ENCODE assay signal across 22 cellular contexts in genomic region chr4:56310401-56310800, GRCh38.
"Had no signal": no experiment of that assay in that cellular context is flagged by ENCODE, and none has a peak within 500 bp of the region (broad histone marks: within the 10 kb centered on the region; RNA-seq: fewer than 3 reads in every experiment).

No MANE protein-coding gene starts in this region.

- H3K27ac Mint-ChIP-seq: activated CD4-positive, alpha-beta memory T cell treated with anti-CD3 and anti-CD28 coated beads for 36 hours; activated CD4-positive, alpha-beta T cell treated with anti-CD3 and anti-CD28 coated beads, Interleukin-2, amount 10 ng/mL, durations not matched to agents 24 days and 14 days; activated naive CD8-positive, alpha-beta T cell treated with anti-CD3 and anti-CD28 coated beads, Interleukin-2, amount 50 U/mL, for 24 hours; activated T-helper 2 cell treated with anti-CD3 and anti-CD28 coated beads, Interferon-gamma antibody, Interleukin-2, Interleukin-4, amounts not matched to agents 10 μg/mL and 5 μg/mL and 100 μg/mL, durations not matched to agents 14 hours and 24 hours and 36 hours; dendritic cell treated with granulocyte-macrophage colony-stimulating factor and Interleukin-4, amounts not matched to agents 40 ng/mL and 50 ng/mL, for 4 days; endodermal cell; memory B cell; natural killer cell; stimulated activated memory B cell treated with anti-CD40 and anti-IgM and Interleukin-4, amounts not matched to agents 10 μg/mL and 1 μg/mL and 100 μg/mL, for 72 hours; stimulated activated naive CD8-positive, alpha-beta T cell treated with anti-CD3 and anti-CD28 coated beads, Interleukin-15, amount 100 ng/mL, for 72 hours; T-helper 17 cell had no signal

- H3K36me3 Mint-ChIP-seq: activated CD4-positive, alpha-beta memory T cell treated with anti-CD3 and anti-CD28 coated beads for 36 hours; activated naive CD4-positive, alpha-beta T cell treated with anti-CD3 and anti-CD28 coated beads, Interleukin-2, amount 50 U/mL, for 24 hours; natural killer cell had no signal

- H3K9me3 Mint-ChIP-seq: activated CD4-positive, alpha-beta memory T cell treated with anti-CD3 and anti-CD28 coated beads for 36 hours; activated CD4-positive, alpha-beta T cell treated with anti-CD3 and anti-CD28 coated beads, Interleukin-2, amount 10 ng/mL, durations not matched to agents 24 days and 14 days; activated naive CD4-positive, alpha-beta T cell treated with anti-CD3 and anti-CD28 coated beads, Interleukin-2, amount 50 U/mL, for 24 hours; activated naive CD8-positive, alpha-beta T cell treated with anti-CD3 and anti-CD28 coated beads, Interleukin-2, amount 50 U/mL, for 24 hours; activated T-helper 2 cell treated with anti-CD3 and anti-CD28 coated beads, Interferon-gamma antibody, Interleukin-2, Interleukin-4, amounts not matched to agents 10 μg/mL and 5 μg/mL and 100 μg/mL, durations not matched to agents 14 hours and 24 hours and 36 hours; central memory CD8-positive, alpha-beta T cell; endodermal cell; natural killer cell had no signal

- H3K27me3 Mint-ChIP-seq: activated CD4-positive, alpha-beta memory T cell treated with anti-CD3 and anti-CD28 coated beads for 36 hours; activated CD4-positive, alpha-beta T cell treated with anti-CD3 and anti-CD28 coated beads, Interleukin-2, amount 10 ng/mL, durations not matched to agents 24 days and 14 days; activated naive CD4-positive, alpha-beta T cell treated with anti-CD3 and anti-CD28 coated beads, Interleukin-2, amount 50 U/mL, for 24 hours; activated naive CD8-positive, alpha-beta T cell treated with anti-CD3 and anti-CD28 coated beads, Interleukin-2, amount 50 U/mL, for 24 hours; dendritic cell treated with granulocyte-macrophage colony-stimulating factor and Interleukin-4, amounts not matched to agents 40 ng/mL and 50 ng/mL, for 4 days; stimulated activated memory B cell treated with anti-CD40 and anti-IgM and Interleukin-4, amounts not matched to agents 10 μg/mL and 1 μg/mL and 100 μg/mL, for 72 hours; stimulated activated naive CD8-positive, alpha-beta T cell treated with anti-CD3 and anti-CD28 coated beads, Interleukin-15, amount 100 ng/mL, for 72 hours had no signal

- H3K4me3 Mint-ChIP-seq: activated CD4-positive, alpha-beta memory T cell treated with anti-CD3 and anti-CD28 coated beads for 36 hours; activated CD4-positive, alpha-beta T cell treated with anti-CD3 and anti-CD28 coated beads, Interleukin-2, amount 10 ng/mL, durations not matched to agents 24 days and 14 days; activated naive CD4-positive, alpha-beta T cell treated with anti-CD3 and anti-CD28 coated beads, Interleukin-2, amount 50 U/mL, for 24 hours; activated naive CD8-positive, alpha-beta T cell treated with anti-CD3 and anti-CD28 coated beads, Interleukin-2, amount 50 U/mL, for 24 hours; central memory CD8-positive, alpha-beta T cell; dendritic cell treated with granulocyte-macrophage colony-stimulating factor and Interleukin-4, amounts not matched to agents 40 ng/mL and 50 ng/mL, for 4 days; endodermal cell; memory B cell; natural killer cell; stimulated activated memory B cell treated with anti-CD40 and anti-IgM and Interleukin-4, amounts not matched to agents 10 μg/mL and 1 μg/mL and 100 μg/mL, for 72 hours; stimulated activated naive CD8-positive, alpha-beta T cell treated with anti-CD3 and anti-CD28 coated beads, Interleukin-15, amount 100 ng/mL, for 72 hours; T-helper 17 cell had no signal

- DNase-seq: activated CD4-positive, alpha-beta memory T cell treated with anti-CD3 and anti-CD28 coated beads for 36 hours; activated CD4-positive, alpha-beta T cell treated with anti-CD3 and anti-CD28 coated beads, Interleukin-2, amount 10 ng/mL, durations not matched to agents 24 days and 14 days; activated CD4-positive, CD25-positive, alpha-beta regulatory T cell treated with anti-CD3 and anti-CD28 coated beads, Interleukin-2, amount 50 U/mL, for 72 hours; activated naive CD8-positive, alpha-beta T cell treated with anti-CD3 and anti-CD28 coated beads, Interleukin-2, amount 50 U/mL, for 24 hours; activated T-cell treated with anti-CD3 and anti-CD28 coated beads, Interleukin-2, amount 50 U/mL, for 48 hours; endodermal cell; foreskin keratinocyte; left cardiac atrium; natural killer cell; ovary; retina; stimulated activated CD4-positive, alpha-beta T cell treated with anti-CD3 and anti-CD28 coated beads, Interleukin-4, amount 100 ng/mL, for 24 hours; stimulated activated naive CD8-positive, alpha-beta T cell treated with anti-CD3 and anti-CD28 coated beads, Interleukin-15, amount 100 ng/mL, for 72 hours; T-helper 17 cell; upper lobe of left lung had no signal

- ATAC-seq: activated naive CD8-positive, alpha-beta T cell treated with anti-CD3 and anti-CD28 coated beads, Interleukin-2, amount 50 U/mL, for 24 hours; foreskin keratinocyte; left cardiac atrium; natural killer cell; sciatic nerve; stimulated activated memory B cell treated with anti-CD40 and anti-IgM and Interleukin-4, amounts not matched to agents 10 μg/mL and 1 μg/mL and 100 μg/mL, for 72 hours; stimulated activated naive CD8-positive, alpha-beta T cell treated with anti-CD3 and anti-CD28 coated beads, Interleukin-15, amount 100 ng/mL, for 72 hours; T-helper 17 cell had no signal

- H3K4me1 Mint-ChIP-seq: activated naive CD4-positive, alpha-beta T cell treated with anti-CD3 and anti-CD28 coated beads, Interleukin-2, amount 50 U/mL, for 24 hours; activated naive CD8-positive, alpha-beta T cell treated with anti-CD3 and anti-CD28 coated beads, Interleukin-2, amount 50 U/mL, for 24 hours; central memory CD8-positive, alpha-beta T cell; memory B cell; natural killer cell; stimulated activated memory B cell treated with anti-CD40 and anti-IgM and Interleukin-4, amounts not matched to agents 10 μg/mL and 1 μg/mL and 100 μg/mL, for 72 hours; stimulated activated naive CD8-positive, alpha-beta T cell treated with anti-CD3 and anti-CD28 coated beads, Interleukin-15, amount 100 ng/mL, for 72 hours had no signal
